Comparison of ENCODE assay signal across 8 cellular contexts in the genomic region with DNA sequence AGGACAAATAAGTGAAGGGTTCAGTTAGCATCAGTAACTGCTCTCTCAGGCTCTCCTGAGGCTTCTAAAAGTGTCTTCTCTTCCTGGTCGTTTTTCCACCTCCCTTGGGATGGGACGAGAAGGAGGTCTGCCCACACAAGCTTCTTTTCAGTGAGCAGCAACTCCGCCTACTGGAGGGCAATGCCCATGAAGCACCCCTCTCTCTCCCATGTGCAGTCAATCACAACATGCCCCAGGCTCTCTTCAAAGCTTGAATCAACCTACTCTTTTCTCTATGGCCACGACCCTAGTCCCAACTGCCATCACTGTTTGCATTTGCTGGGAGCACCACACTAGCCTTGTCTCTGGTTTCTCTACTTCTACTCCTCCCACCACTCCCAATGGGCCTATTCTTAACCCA.
"Had no signal": no experiment of that assay in that cellular context is flagged by ENCODE, and none has a peak within 500 bp of the region (broad histone marks: within the 10 kb centered on the region; RNA-seq: fewer than 3 reads in every experiment).

No MANE protein-coding gene starts in this region.

- DNase-seq: H7, Karpas-422, KBM-7 had no signal

- ATAC-seq: HCT116 had no signal

- H3K9ac ChIP-seq: KMS-11 had no signal

- H3K27ac Mint-ChIP-seq: IgD-negative memory B cell had no signal

- H3K4me2 ChIP-seq: KMS-11 had no signal

- H3K4me1 ChIP-seq: HAP-1 had no signal

- H3K4me3 ChIP-seq: HAP-1 had no signal

- H3K36me3 ChIP-seq: HAP-1 had no signal

- H3K9me3 Mint-ChIP-seq: IgD-negative memory B cell had no signal

- FAIRE-seq: HTR-8/SVneo had no signal

- H3K27ac ChIP-seq: KMS-11 had no signal

- H3K4me3 Mint-ChIP-seq: IgD-negative memory B cell had no signal
